ENCODE assay signal across 17 cellular contexts in genomic region chr20:35641743-35642142, GRCh38.
"Had no signal": no experiment of that assay in that cellular context is flagged by ENCODE, and none has a peak within 500 bp of the region (broad histone marks: within the 10 kb centered on the region; RNA-seq: fewer than 3 reads in every experiment).

No MANE protein-coding gene starts in this region.

- ATAC-seq: activated T-cell treated with anti-CD3 and anti-CD28 coated beads, Interleukin-2, amount 50 U/mL, for 72 hours; gastrocnemius medialis; psoas muscle; sciatic nerve; stimulated activated naive CD8-positive, alpha-beta T cell treated with anti-CD3 and anti-CD28 coated beads, Interleukin-15, Interleukin-2, amounts not matched to agents 100 U/mL and 50 U/mL, for 24 hours had no signal

- DNase-seq: activated CD4-positive, alpha-beta memory T cell treated with anti-CD3 and anti-CD28 coated beads for 36 hours; activated CD4-positive, alpha-beta T cell treated with anti-CD3 and anti-CD28 coated beads for 1 hour; activated naive CD4-positive, alpha-beta T cell; activated T-cell treated with anti-CD3 and anti-CD28 coated beads, Interleukin-2, amount 50 U/mL, for 72 hours; caudate nucleus; cortex of kidney; effector memory CD4-positive, alpha-beta T cell; gastrocnemius medialis; kidney glomerular epithelial cell; occipital lobe; psoas muscle; stimulated activated CD4-positive, alpha-beta T cell treated with anti-CD3 and anti-CD28 coated beads, Interleukin-2, amount 100 ng/mL, for 24 hours; stimulated activated naive CD8-positive, alpha-beta T cell treated with anti-CD3 and anti-CD28 coated beads, Interleukin-15, Interleukin-2, amounts not matched to agents 100 U/mL and 50 U/mL, for 24 hours; T1000 had no signal

- H3K9me3 Mint-ChIP-seq: activated CD4-positive, alpha-beta memory T cell treated with anti-CD3 and anti-CD28 coated beads for 36 hours; activated T-cell treated with anti-CD3 and anti-CD28 coated beads, Interleukin-2, amount 50 U/mL, for 72 hours; mesothelial cell of epicardium; type B pancreatic cell had no signal

- H3K4me3 Mint-ChIP-seq: activated CD4-positive, alpha-beta memory T cell treated with anti-CD3 and anti-CD28 coated beads for 36 hours; activated T-cell treated with anti-CD3 and anti-CD28 coated beads, Interleukin-2, amount 50 U/mL, for 72 hours; mesothelial cell of epicardium; type B pancreatic cell had no signal

- H3K27me3 Mint-ChIP-seq: activated CD4-positive, alpha-beta memory T cell treated with anti-CD3 and anti-CD28 coated beads for 36 hours; type B pancreatic cell had no signal

- H3K27ac Mint-ChIP-seq: activated CD4-positive, alpha-beta memory T cell treated with anti-CD3 and anti-CD28 coated beads for 36 hours; activated T-cell treated with anti-CD3 and anti-CD28 coated beads, Interleukin-2, amount 50 U/mL, for 72 hours; mesothelial cell of epicardium; type B pancreatic cell had no signal

- H3K36me3 Mint-ChIP-seq: mesothelial cell of epicardium had no signal
